In the genomic region with DNA sequence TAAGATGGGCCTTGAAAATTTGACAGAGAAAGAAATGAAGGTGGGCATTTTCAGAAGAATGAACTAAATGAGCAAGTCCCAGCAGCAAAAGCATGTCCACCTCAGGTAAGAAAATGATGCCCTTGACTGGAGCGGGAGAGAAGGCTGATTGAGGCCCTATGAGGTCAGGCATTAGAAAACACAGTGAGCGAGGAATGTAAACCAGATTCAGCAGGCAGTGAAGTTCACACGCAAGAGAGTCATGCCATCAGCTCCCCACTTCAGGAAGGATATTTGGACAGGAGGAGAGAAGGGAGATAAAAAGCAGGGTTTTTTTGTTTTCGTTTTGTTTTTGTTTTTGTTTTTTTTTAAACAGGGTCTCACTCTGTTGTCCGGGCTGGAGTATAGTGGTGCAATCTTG, we compare ENCODE assay signal across 25 cellular contexts.
"Had no signal": no experiment of that assay in that cellular context is flagged by ENCODE, and none has a peak within 500 bp of the region (broad histone marks: within the 10 kb centered on the region; RNA-seq: fewer than 3 reads in every experiment).

No MANE protein-coding gene starts in this region.

- H3K36me3 Mint-ChIP-seq: activated naive CD4-positive, alpha-beta T cell treated with anti-CD3 and anti-CD28 coated beads, Interleukin-2, amount 50 U/mL, for 24 hours; naive thymus-derived CD4-positive, alpha-beta T cell; stimulated activated naive B cell treated with anti-CD40 and anti-IgM and Interleukin-4, amounts not matched to agents 10 μg/mL and 1 μg/mL and 100 μg/mL, for 72 hours had no signal

- H3K4me1 ChIP-seq: gastroesophageal sphincter, sigmoid colon, stomach, tibial artery, upper lobe of right lung had no signal

- H3K4me3 ChIP-seq: gastroesophageal sphincter, lung, ovary, sigmoid colon, stomach, tibial artery, upper lobe of right lung had no signal

- H3K27me3 ChIP-seq: gastroesophageal sphincter, ovary, sigmoid colon, stomach, tibial artery, upper lobe of right lung had no signal

- H3K36me3 ChIP-seq: ovary, sigmoid colon, upper lobe of right lung had no signal

- DNase-seq: activated CD4-positive, alpha-beta memory T cell treated with anti-CD3 and anti-CD28 coated beads, Interleukin-2, amount 10 ng/mL, durations not matched to agents 7 days and 5 days; activated CD4-positive, alpha-beta T cell treated with anti-CD3 and anti-CD28 coated beads, Interleukin-2, amount 10 ng/mL, durations not matched to agents 7 days and 5 days; activated CD4-positive, CD25-positive, alpha-beta regulatory T cell treated with anti-CD3 and anti-CD28 coated beads, Interleukin-2, amount 50 U/mL, for 72 hours; activated CD8-positive, alpha-beta memory T cell treated with anti-CD3 and anti-CD28 coated beads, Interleukin-2, amount 50 U/mL, for 48 hours; activated naive CD8-positive, alpha-beta T cell treated with anti-CD3 and anti-CD28 coated beads, Interleukin-2, amount 50 U/mL, for 24 hours; activated T-cell treated with anti-CD3 and anti-CD28 coated beads, Interleukin-2, amount 50 U/mL, for 24 hours; amygdala; central memory CD4-positive, alpha-beta T cell; midbrain; naive thymus-derived CD4-positive, alpha-beta T cell; ovary; sigmoid colon; small intestine; stimulated activated CD4-positive, alpha-beta T cell treated with anti-CD3 and anti-CD28 coated beads, Interleukin-1b, Interleukin-23, amount 100 ng/mL, for 48 hours; stimulated activated naive B cell treated with anti-CD40 and anti-IgM and Interleukin-4, amounts not matched to agents 10 μg/mL and 1 μg/mL and 100 μg/mL, for 72 hours; stomach; T-helper 2 cell; tibial artery; upper lobe of right lung had no signal

- H3K9me3 Mint-ChIP-seq: activated CD4-positive, alpha-beta T cell treated with anti-CD3 and anti-CD28 coated beads, Interleukin-2, amount 10 ng/mL, durations not matched to agents 7 days and 5 days; activated naive CD4-positive, alpha-beta T cell treated with anti-CD3 and anti-CD28 coated beads, Interleukin-2, amount 50 U/mL, for 24 hours had no signal

- H3K4me3 Mint-ChIP-seq: activated CD4-positive, alpha-beta memory T cell treated with anti-CD3 and anti-CD28 coated beads, Interleukin-2, amount 10 ng/mL, durations not matched to agents 7 days and 5 days; activated CD4-positive, alpha-beta T cell treated with anti-CD3 and anti-CD28 coated beads, Interleukin-2, amount 10 ng/mL, durations not matched to agents 7 days and 5 days; activated naive CD4-positive, alpha-beta T cell treated with anti-CD3 and anti-CD28 coated beads, Interleukin-2, amount 50 U/mL, for 24 hours; activated naive CD8-positive, alpha-beta T cell treated with anti-CD3 and anti-CD28 coated beads, Interleukin-2, amount 50 U/mL, for 24 hours; activated T-cell treated with anti-CD3 and anti-CD28 coated beads, Interleukin-2, amount 50 U/mL, for 24 hours; activated T-helper 17 cell treated with anti-CD3 and anti-CD28 coated beads, Interleukin-2, amount 50 U/mL, for 72 hours; naive thymus-derived CD4-positive, alpha-beta T cell; stimulated activated naive B cell treated with anti-CD40 and anti-IgM and Interleukin-4, amounts not matched to agents 10 μg/mL and 1 μg/mL and 100 μg/mL, for 72 hours had no signal

- ATAC-seq: activated naive CD8-positive, alpha-beta T cell treated with anti-CD3 and anti-CD28 coated beads, Interleukin-2, amount 50 U/mL, for 24 hours; activated T-helper 17 cell treated with anti-CD3 and anti-CD28 coated beads, Interleukin-2, amount 50 U/mL, for 72 hours; gastroesophageal sphincter; left lobe of liver; naive thymus-derived CD4-positive, alpha-beta T cell; stimulated activated naive B cell treated with anti-CD40 and anti-IgM and Interleukin-4, amounts not matched to agents 10 μg/mL and 1 μg/mL and 100 μg/mL, for 72 hours; upper lobe of right lung had no signal

- H3K27ac ChIP-seq: gastroesophageal sphincter, ovary, sigmoid colon, stomach, tibial artery, upper lobe of right lung had no signal

- H3K4me1 Mint-ChIP-seq: activated CD4-positive, alpha-beta memory T cell treated with anti-CD3 and anti-CD28 coated beads, Interleukin-2, amount 10 ng/mL, durations not matched to agents 7 days and 5 days; activated CD4-positive, alpha-beta T cell treated with anti-CD3 and anti-CD28 coated beads, Interleukin-2, amount 10 ng/mL, durations not matched to agents 7 days and 5 days; activated naive CD4-positive, alpha-beta T cell treated with anti-CD3 and anti-CD28 coated beads, Interleukin-2, amount 50 U/mL, for 24 hours; activated naive CD8-positive, alpha-beta T cell treated with anti-CD3 and anti-CD28 coated beads, Interleukin-2, amount 50 U/mL, for 24 hours; activated T-helper 17 cell treated with anti-CD3 and anti-CD28 coated beads, Interleukin-2, amount 50 U/mL, for 72 hours; naive thymus-derived CD4-positive, alpha-beta T cell; stimulated activated naive B cell treated with anti-CD40 and anti-IgM and Interleukin-4, amounts not matched to agents 10 μg/mL and 1 μg/mL and 100 μg/mL, for 72 hours had no signal

- H3K9me3 ChIP-seq: gastroesophageal sphincter, ovary, sigmoid colon, stomach, tibial artery, upper lobe of right lung had no signal

- H3K27me3 Mint-ChIP-seq: activated CD4-positive, alpha-beta memory T cell treated with anti-CD3 and anti-CD28 coated beads, Interleukin-2, amount 10 ng/mL, durations not matched to agents 7 days and 5 days; activated CD4-positive, alpha-beta T cell treated with anti-CD3 and anti-CD28 coated beads, Interleukin-2, amount 10 ng/mL, durations not matched to agents 7 days and 5 days; activated naive CD4-positive, alpha-beta T cell treated with anti-CD3 and anti-CD28 coated beads, Interleukin-2, amount 50 U/mL, for 24 hours; activated naive CD8-positive, alpha-beta T cell treated with anti-CD3 and anti-CD28 coated beads, Interleukin-2, amount 50 U/mL, for 24 hours; activated T-cell treated with anti-CD3 and anti-CD28 coated beads, Interleukin-2, amount 50 U/mL, for 24 hours; activated T-helper 17 cell treated with anti-CD3 and anti-CD28 coated beads, Interleukin-2, amount 50 U/mL, for 72 hours; stimulated activated naive B cell treated with anti-CD40 and anti-IgM and Interleukin-4, amounts not matched to agents 10 μg/mL and 1 μg/mL and 100 μg/mL, for 72 hours had no signal

- H3K27ac Mint-ChIP-seq: activated CD4-positive, alpha-beta memory T cell treated with anti-CD3 and anti-CD28 coated beads, Interleukin-2, amount 10 ng/mL, durations not matched to agents 7 days and 5 days; activated CD4-positive, alpha-beta T cell treated with anti-CD3 and anti-CD28 coated beads, Interleukin-2, amount 10 ng/mL, durations not matched to agents 7 days and 5 days; activated naive CD4-positive, alpha-beta T cell treated with anti-CD3 and anti-CD28 coated beads, Interleukin-2, amount 50 U/mL, for 24 hours; activated naive CD8-positive, alpha-beta T cell treated with anti-CD3 and anti-CD28 coated beads, Interleukin-2, amount 50 U/mL, for 24 hours; activated T-cell treated with anti-CD3 and anti-CD28 coated beads, Interleukin-2, amount 50 U/mL, for 24 hours; activated T-helper 17 cell treated with anti-CD3 and anti-CD28 coated beads, Interleukin-2, amount 50 U/mL, for 72 hours; naive thymus-derived CD4-positive, alpha-beta T cell; progenitor cell of endocrine pancreas; stimulated activated naive B cell treated with anti-CD40 and anti-IgM and Interleukin-4, amounts not matched to agents 10 μg/mL and 1 μg/mL and 100 μg/mL, for 72 hours had no signal
